In genomic region chr2:148338544-148338943, GRCh38 we compare ENCODE assay signal across 15 cellular contexts.
DNase-seq lines count a peak whose midpoint lies in the region; ATAC-seq and TF ChIP-seq lines count a peak whose summit lies in the region.
"Had no signal": no experiment of that assay in that cellular context is flagged by ENCODE, and none has a peak within 500 bp of the region (broad histone marks: within the 10 kb centered on the region; RNA-seq: fewer than 3 reads in every experiment).

No MANE protein-coding gene starts in this region.

- POLR2A ChIA-PET in AG04450 (lab: Yijun Ruan, JAX), result no interaction called here

- no peaks in the 10 kb centered on the region for H3K4me1 ChIP-seq in hepatocyte (ENCODE audit: insufficient read depth)
- H3K4me1 ChIP-seq in effector memory CD4-positive, alpha-beta T cell (ENCODE audit: control insufficient read depth, insufficient read depth, low read length, poor library complexity, severe bottlenecking), result no peaks in the 10 kb centered on the region
- H3K4me1 ChIP-seq: psoas muscle, tibial artery had no signal

- H3K27me3 ChIP-seq in AG04450 (ENCODE audit: control insufficient read depth, insufficient read depth, low read length) (no peaks in the 10 kb centered on the region), hepatocyte (no peaks in the 10 kb centered on the region)
- H3K27me3 ChIP-seq in effector memory CD4-positive, alpha-beta T cell (replicated peaks; ENCODE audit: control insufficient read depth, insufficient read depth, low read length, poor library complexity, severe bottlenecking), result no peaks in the 10 kb centered on the region
- H3K27me3 ChIP-seq: tibial artery had no signal

- DNase-seq in AG04450 (ENCODE audit: low read depth, low spot score) (peak; percentile 38), HS-5 (ENCODE audit: low read depth) (peak; percentile 59), brain pericyte (ENCODE audit: low read depth, low spot score) (peak; percentile 18), hepatocyte (ENCODE audit: low spot score) (peak; percentile 19), NCI-H748 treated with DMSO at 0.1 percent for 48 hours (lab: John Stamatoyannopoulos, UW) (no peak)
- DNase-seq in effector memory CD4-positive, alpha-beta T cell, result no peak
- DNase-seq: activated B cell treated with CpG ODN at 0.5 μM for 24 hours, H7, hippocampal formation, NCI-H446 treated with DMSO at 0.1 percent for 48 hours, psoas muscle, SHP77, tibial artery had no signal

- CTCF ChIA-PET in AG04450 (lab: Charles Lee), result interaction anchor here (1.4 kb wide), 1 partner anchor 348 kb away, joined by 3 read pairs; no protein-coding TSS in a partner anchor

- H3K9me2 ChIP-seq in hepatocyte (replicated peaks; ENCODE audit: insufficient read depth), result no peaks in the 10 kb centered on the region

- H3K79me2 ChIP-seq in hepatocyte, result no peaks in the 10 kb centered on the region

- peak overlapping the region; percentile 58 for H3K27ac ChIP-seq in AG04450 (ENCODE audit: low read depth, low read length)
- H3K27ac ChIP-seq in hepatocyte, result peak overlapping the region; percentile 4
- H3K27ac ChIP-seq in effector memory CD4-positive, alpha-beta T cell (ENCODE audit: insufficient read depth, low read length, poor library complexity, severe bottlenecking), result no peak overlapping the region
- H3K27ac ChIP-seq: psoas muscle, tibial artery had no signal

- no peaks in the 10 kb centered on the region for H3K9me3 ChIP-seq in AG04450 (ENCODE audit: control insufficient read depth, insufficient read depth, low read length)
- H3K9me3 ChIP-seq in hepatocyte (ENCODE audit: low read depth), result peaks cover 7% of the 10 kb centered on the region
- H3K9me3 ChIP-seq in effector memory CD4-positive, alpha-beta T cell (ENCODE audit: control insufficient read depth, low read length), result no peaks in the 10 kb centered on the region
- H3K9me3 ChIP-seq: psoas muscle had no signal

- ATAC-seq in GM18517 (IDR thresholded peaks at IDR 0.05; ENCODE audit: unreplicated experiment), result no peak
- no peak for ATAC-seq in HG03571 (IDR thresholded peaks at IDR 0.05; ENCODE audit: unreplicated experiment)
- ATAC-seq: psoas muscle had no signal

- no peaks in the 10 kb centered on the region for H4K20me1 ChIP-seq in hepatocyte (ENCODE audit: insufficient read depth, poor library complexity, severe bottlenecking)

- H3K4me3 ChIP-seq in AG04450 (ENCODE audit: low read depth, low read length) (no peak overlapping the region), hepatocyte (no peak overlapping the region)
- H3K4me3 ChIP-seq in effector memory CD4-positive, alpha-beta T cell (ENCODE audit: insufficient read depth, low read depth, low read length, poor library complexity, severe bottlenecking), result no peak overlapping the region
- H3K4me3 ChIP-seq: psoas muscle, tibial artery had no signal

- no peak overlapping the region for H3K4me2 ChIP-seq in hepatocyte

- peaks cover 6% of the 10 kb centered on the region for H3K36me3 ChIP-seq in hepatocyte (replicated peaks; ENCODE audit: insufficient read depth, low read depth)
- peaks cover 9% of the 10 kb centered on the region for H3K36me3 ChIP-seq in effector memory CD4-positive, alpha-beta T cell (ENCODE audit: control insufficient read depth, insufficient read depth, low read length)

- TF ChIP-seq CTCF in AG04450 (IDR thresholded peaks at IDR 0.05; ENCODE audit: low read depth, low read length) (no peak), hepatocyte (IDR thresholded peaks at IDR 0.05; ENCODE audit: poor library complexity) (no peak)

- no peak overlapping the region for H2AFZ ChIP-seq in hepatocyte

Comparison
In these comparisons a context has a peak if more than half of its experiments do, and no peak if none do; other contexts are left out.
1. DNase-seq: peak in AG04450 (single experiment), HS-5 (single experiment), brain pericyte (single experiment) and hepatocyte (single experiment); none in NCI-H748 treated with DMSO at 0.1 percent for 48 hours (single experiment) and effector memory CD4-positive, alpha-beta T cell (0 of 3).